Comparison of ENCODE assay signal across 18 cellular contexts in the genomic region with DNA sequence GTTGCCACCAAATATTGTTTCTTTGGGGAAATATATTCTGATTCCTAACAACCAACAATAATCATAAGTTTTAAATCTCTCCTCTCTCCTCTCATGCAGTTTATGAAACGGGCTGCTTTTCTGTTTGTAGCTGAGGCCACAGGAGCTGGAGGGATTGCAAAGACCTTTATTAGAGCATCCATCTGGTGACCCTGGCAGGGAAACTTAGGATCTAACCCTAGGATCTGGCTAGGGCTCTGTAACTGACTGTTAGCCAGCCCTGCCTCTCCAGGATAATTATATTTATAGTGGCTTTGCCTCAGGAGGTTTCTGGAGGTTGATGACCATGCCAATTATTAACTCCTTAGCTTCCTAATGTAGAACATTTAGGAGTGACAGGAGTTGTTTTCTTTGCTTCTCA. TPM values are rescaled to one million over a fixed set of nuclear protein-coding genes. Genes with fewer than 3 reads are reported as not detected.
DNase-seq lines count a peak whose midpoint lies in the region; ATAC-seq and TF ChIP-seq lines count a peak whose summit lies in the region.
"Had no signal": no experiment of that assay in that cellular context is flagged by ENCODE, and none has a peak within 500 bp of the region (broad histone marks: within the 10 kb centered on the region; RNA-seq: fewer than 3 reads in every experiment).

No MANE protein-coding gene starts in this region.

- H3K4me3 Mint-ChIP-seq in activated T-helper 17 cell treated with anti-CD3 and anti-CD28 coated beads, Interleukin-2, amount 50 U/mL, for 72 hours = no peak overlapping the region
- H3K4me3 Mint-ChIP-seq: CD4-positive, alpha-beta memory T cell had no signal

- H3K36me3 ChIP-seq in left ventricle myocardium inferior = peaks cover 11% of the 10 kb centered on the region
- peaks cover 4% of the 10 kb centered on the region for H3K36me3 ChIP-seq in osteoblast (ENCODE audit: insufficient read depth, low read length)

- H3K27me3 ChIP-seq in left ventricle myocardium inferior (ENCODE audit: low read depth) (no peaks in the 10 kb centered on the region), osteoblast (ENCODE audit: insufficient read depth, low read length) (no peaks in the 10 kb centered on the region)

- H3K4me3 ChIP-seq in left ventricle myocardium inferior (no peak overlapping the region), osteoblast (ENCODE audit: insufficient read depth, low read length) (no peak overlapping the region)
- H3K4me3 ChIP-seq: GM23248, K562 had no signal

- peak; percentile 35 for DNase-seq in NCI-H1105 treated with DMSO at 0.1 percent for 48 hours (lab: John Stamatoyannopoulos, UW)
- DNase-seq in NCI-H1105 (lab: John Stamatoyannopoulos, UW) = no peak
- DNase-seq in left ventricle myocardium superior = no peak
- DNase-seq in left ventricle myocardium inferior = no peak
- DNase-seq in SHP77 (lab: John Stamatoyannopoulos, UW) = no peak
- DNase-seq in osteoblast (ENCODE audit: insufficient read length, low spot score, missing footprints) = no peak
- no peak for DNase-seq in ureter (ENCODE audit: low spot score)
- DNase-seq: 8988T; Calu3; CD4-positive, alpha-beta memory T cell; DMS79; GM23248; MV-4-11; NCI-H2081 treated with DMSO at 0.1 percent for 48 hours; NCI-H2227 treated with DMSO at 0.1 percent for 48 hours; NCI-H524 treated with DMSO at 0.1 percent for 48 hours had no signal

- H3K79me2 ChIP-seq in osteoblast (ENCODE audit: insufficient read depth, low read length) = no peaks in the 10 kb centered on the region

- no peak overlapping the region for H3K4me2 ChIP-seq in osteoblast (ENCODE audit: insufficient read depth, low read length)

- H3K4me1 ChIP-seq in left ventricle myocardium inferior (peaks cover 40% of the 10 kb centered on the region), osteoblast (ENCODE audit: insufficient read depth, low read length) (no peaks in the 10 kb centered on the region)

- H3K27me3 Mint-ChIP-seq in activated T-helper 17 cell treated with anti-CD3 and anti-CD28 coated beads, Interleukin-2, amount 50 U/mL, for 72 hours = no peaks in the 10 kb centered on the region

- no peak for TF ChIP-seq CTCF in left ventricle myocardium inferior (IDR thresholded peaks at IDR 0.05; ENCODE audit: borderline replicate concordance)
- TF ChIP-seq CTCF in osteoblast (IDR thresholded peaks at IDR 0.05; ENCODE audit: extremely low read depth, low read depth, low read length) = no peak

- H3K9me3 ChIP-seq in left ventricle myocardium inferior (replicated peaks) (no peaks in the 10 kb centered on the region), osteoblast (ENCODE audit: low read depth, low read length) (no peaks in the 10 kb centered on the region)

- no peaks in the 10 kb centered on the region for H3K9me3 Mint-ChIP-seq in activated T-helper 17 cell treated with anti-CD3 and anti-CD28 coated beads, Interleukin-2, amount 50 U/mL, for 72 hours
- H3K9me3 Mint-ChIP-seq: CD4-positive, alpha-beta memory T cell had no signal

- peak; percentile 59 for ATAC-seq in left ventricle myocardium superior
- ATAC-seq in activated T-helper 17 cell treated with anti-CD3 and anti-CD28 coated beads, Interleukin-2, amount 50 U/mL, for 72 hours (replicated peaks) = no peak
- ATAC-seq: K562 had no signal

- H3K27ac Mint-ChIP-seq in activated T-helper 17 cell treated with anti-CD3 and anti-CD28 coated beads, Interleukin-2, amount 50 U/mL, for 72 hours = peak overlapping the region; percentile 6
- H3K27ac Mint-ChIP-seq: CD4-positive, alpha-beta memory T cell had no signal

- H4K20me1 ChIP-seq in osteoblast (ENCODE audit: insufficient read depth, low read length) = no peaks in the 10 kb centered on the region

- H3K4me1 Mint-ChIP-seq in activated T-helper 17 cell treated with anti-CD3 and anti-CD28 coated beads, Interleukin-2, amount 50 U/mL, for 72 hours = no peaks in the 10 kb centered on the region
- H3K4me1 Mint-ChIP-seq: CD4-positive, alpha-beta memory T cell had no signal

- no peak overlapping the region for H3K27ac ChIP-seq in left ventricle myocardium inferior (replicated peaks)
- H3K27ac ChIP-seq in osteoblast (ENCODE audit: low read depth, low read length) = no peak overlapping the region
- H3K27ac ChIP-seq: GM23248 had no signal

- intact Hi-C loops in left ventricle myocardium superior (cut with micrococcal nuclease) (no loop called here), left ventricle myocardium inferior (cut with micrococcal nuclease) (no loop called here)

- H3K36me3 Mint-ChIP-seq in activated T-helper 17 cell treated with anti-CD3 and anti-CD28 coated beads, Interleukin-2, amount 50 U/mL, for 72 hours (ENCODE audit: low read depth) = peaks cover 28% of the 10 kb centered on the region
- H3K36me3 Mint-ChIP-seq: CD4-positive, alpha-beta memory T cell had no signal

- H2AFZ ChIP-seq in osteoblast (ENCODE audit: low read length) = no peak overlapping the region
- H2AFZ ChIP-seq: GM23248 had no signal

RNA-seq across cellular contexts. Expression of gene SMAD1, which starts 57.0 kb away (rescaled TPM):
- total RNA-seq in left ventricle myocardium superior (12.5 TPM), left ventricle myocardium inferior (10.1 TPM), osteoblast (30.4 and 33.0 TPM in 2 replicates), ureter (43.7 TPM)
- 10 to 100 TPM in 1 of 2 donors, 1 to 10 TPM in 1; 2.5 to 12.4 TPM for total RNA-seq in activated T-helper 17 cell treated with anti-CD3 and anti-CD28 coated beads, Interleukin-2, amount 50 U/mL, for 72 hours
